In the genomic region with DNA sequence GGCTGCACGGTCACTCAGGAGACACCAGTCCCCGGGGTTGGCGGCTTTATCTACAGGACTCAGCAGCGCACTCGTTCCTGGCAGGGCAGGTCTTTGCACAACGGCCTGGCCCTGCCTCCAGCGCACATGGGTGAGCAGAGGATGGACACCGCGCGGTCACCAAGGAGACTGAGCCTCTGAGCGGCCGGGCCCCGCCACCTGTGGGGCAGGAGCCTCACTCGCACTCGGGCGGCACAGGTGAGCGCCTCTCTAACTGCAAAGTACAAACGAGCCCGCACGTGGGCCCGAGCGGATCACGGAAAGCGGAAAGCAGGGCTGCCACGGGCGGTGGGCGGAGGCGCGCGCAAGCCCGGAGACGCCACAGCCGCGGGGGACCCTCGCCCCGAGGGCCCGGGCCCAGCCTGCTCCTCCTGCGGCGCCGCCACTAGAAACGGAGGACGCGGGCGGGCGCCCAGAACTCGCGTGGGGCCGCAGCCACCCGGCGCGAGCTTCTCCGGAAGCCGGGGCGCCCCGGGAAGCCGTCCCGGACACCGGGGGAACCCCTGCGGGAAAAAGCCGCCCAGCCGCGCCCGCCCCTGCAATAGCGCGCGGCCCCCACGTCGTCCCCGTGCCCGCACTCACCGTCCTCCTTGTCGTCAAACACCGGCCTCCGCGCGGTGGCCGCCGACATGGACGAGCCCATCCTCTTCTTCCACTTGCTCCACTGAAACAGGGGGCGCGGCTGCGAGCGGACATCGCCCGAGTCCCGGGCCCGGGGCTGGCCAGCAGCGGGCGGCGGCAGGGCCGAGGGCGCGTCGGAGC, we compare ENCODE assay signal across 1 cellular context.
TF ChIP-seq lines count a peak whose summit lies in the region.

No MANE protein-coding gene starts in this region.

TF ChIP-seq in K562, 482 proteins besides CTCF, POLR2A, EP300 and RAD21 (continues in another document):
- TF ChIP-seq PBX2 (CRISPR knock-in tag; IDR thresholded peaks at IDR 0.05; ENCODE audit: low read depth) (no peak), PBX2 (tag; conservative IDR thresholded peaks at IDR 0.05; ENCODE audit: low read depth) (no peak), CHD1 (IDR thresholded peaks at IDR 0.05; ENCODE audit: low read length) (no peak), KDM2B (CRISPR knock-in tag; IDR thresholded peaks at IDR 0.05) (0 out of 2 replicates have a peak, but pooled peaks have one; percentile 12), ARHGAP35 (IDR thresholded peaks at IDR 0.05; ENCODE audit: partially characterized antibody) (no peak), FIP1L1 (IDR thresholded peaks at IDR 0.05; ENCODE audit: low read depth, low read length, poor library complexity, severe bottlenecking) (no peak), ZNF224 (CRISPR knock-in tag; IDR thresholded peaks at IDR 0.05) (no peak), CTBP1 (IDR thresholded peaks at IDR 0.05; ENCODE audit: borderline replicate concordance) (peak; percentile 15; the same call in 1 of the 2 replicates), ZNF263 (CRISPR knock-in tag; IDR thresholded peaks at IDR 0.05; ENCODE audit: borderline replicate concordance) (0 out of 2 replicates have a peak, but pooled peaks have one; percentile 40), MIER1 (IDR thresholded peaks at IDR 0.05; ENCODE audit: low read depth) (no peak), E2F3 (CRISPR knock-in tag; IDR thresholded peaks at IDR 0.05) (no peak), CBX1 (IDR thresholded peaks at IDR 0.05; ENCODE audit: low read depth) (no peak), MEIS2 (IDR thresholded peaks at IDR 0.05; ENCODE audit: partially characterized antibody) (no peak), ETV5 (CRISPR knock-in tag; IDR thresholded peaks at IDR 0.05; ENCODE audit: low read depth) (no peak), ZNF398 (CRISPR knock-in tag; IDR thresholded peaks at IDR 0.05) (no peak), ZFPM2 (CRISPR knock-in tag; IDR thresholded peaks at IDR 0.05) (no peak), SAFB (IDR thresholded peaks at IDR 0.05; ENCODE audit: borderline replicate concordance, low read depth, low read length) (0 out of 2 replicates have a peak, but pooled peaks have one; percentile 20)
- TF ChIP-seq, protein P1, sequence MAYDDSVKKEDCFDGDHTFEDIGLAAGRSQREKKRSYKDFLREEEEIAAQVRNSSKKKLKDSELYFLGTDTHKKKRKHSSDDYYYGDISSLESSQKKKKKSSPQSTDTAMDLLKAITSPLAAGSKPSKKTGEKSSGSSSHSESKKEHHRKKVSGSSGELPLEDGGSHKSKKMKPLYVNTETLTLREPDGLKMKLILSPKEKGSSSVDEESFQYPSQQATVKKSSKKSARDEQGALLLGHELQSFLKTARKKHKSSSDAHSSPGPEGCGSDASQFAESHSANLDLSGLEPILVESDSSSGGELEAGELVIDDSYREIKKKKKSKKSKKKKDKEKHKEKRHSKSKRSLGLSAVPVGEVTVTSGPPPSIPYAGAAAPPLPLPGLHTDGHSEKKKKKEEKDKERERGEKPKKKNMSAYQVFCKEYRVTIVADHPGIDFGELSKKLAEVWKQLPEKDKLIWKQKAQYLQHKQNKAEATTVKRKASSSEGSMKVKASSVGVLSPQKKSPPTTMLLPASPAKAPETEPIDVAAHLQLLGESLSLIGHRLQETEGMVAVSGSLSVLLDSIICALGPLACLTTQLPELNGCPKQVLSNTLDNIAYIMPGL (CRISPR knock-in tag; IDR thresholded peaks at IDR 0.05): no peak
- TF ChIP-seq, protein P2, sequence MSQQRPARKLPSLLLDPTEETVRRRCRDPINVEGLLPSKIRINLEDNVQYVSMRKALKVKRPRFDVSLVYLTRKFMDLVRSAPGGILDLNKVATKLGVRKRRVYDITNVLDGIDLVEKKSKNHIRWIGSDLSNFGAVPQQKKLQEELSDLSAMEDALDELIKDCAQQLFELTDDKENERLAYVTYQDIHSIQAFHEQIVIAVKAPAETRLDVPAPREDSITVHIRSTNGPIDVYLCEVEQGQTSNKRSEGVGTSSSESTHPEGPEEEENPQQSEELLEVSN (IDR thresholded peaks at IDR 0.05; ENCODE audit: borderline replicate concordance in 1 of 2, extremely low read depth in 1 of 2, insufficient read depth in 1 of 2, insufficient read length in 1 of 2, low read depth in 1 of 2, low read length in 1 of 2, poor library complexity in 1 of 2, severe bottlenecking in 1 of 2): peak in 1 of 2 experiments; percentile 5
- TF ChIP-seq, protein P3, sequence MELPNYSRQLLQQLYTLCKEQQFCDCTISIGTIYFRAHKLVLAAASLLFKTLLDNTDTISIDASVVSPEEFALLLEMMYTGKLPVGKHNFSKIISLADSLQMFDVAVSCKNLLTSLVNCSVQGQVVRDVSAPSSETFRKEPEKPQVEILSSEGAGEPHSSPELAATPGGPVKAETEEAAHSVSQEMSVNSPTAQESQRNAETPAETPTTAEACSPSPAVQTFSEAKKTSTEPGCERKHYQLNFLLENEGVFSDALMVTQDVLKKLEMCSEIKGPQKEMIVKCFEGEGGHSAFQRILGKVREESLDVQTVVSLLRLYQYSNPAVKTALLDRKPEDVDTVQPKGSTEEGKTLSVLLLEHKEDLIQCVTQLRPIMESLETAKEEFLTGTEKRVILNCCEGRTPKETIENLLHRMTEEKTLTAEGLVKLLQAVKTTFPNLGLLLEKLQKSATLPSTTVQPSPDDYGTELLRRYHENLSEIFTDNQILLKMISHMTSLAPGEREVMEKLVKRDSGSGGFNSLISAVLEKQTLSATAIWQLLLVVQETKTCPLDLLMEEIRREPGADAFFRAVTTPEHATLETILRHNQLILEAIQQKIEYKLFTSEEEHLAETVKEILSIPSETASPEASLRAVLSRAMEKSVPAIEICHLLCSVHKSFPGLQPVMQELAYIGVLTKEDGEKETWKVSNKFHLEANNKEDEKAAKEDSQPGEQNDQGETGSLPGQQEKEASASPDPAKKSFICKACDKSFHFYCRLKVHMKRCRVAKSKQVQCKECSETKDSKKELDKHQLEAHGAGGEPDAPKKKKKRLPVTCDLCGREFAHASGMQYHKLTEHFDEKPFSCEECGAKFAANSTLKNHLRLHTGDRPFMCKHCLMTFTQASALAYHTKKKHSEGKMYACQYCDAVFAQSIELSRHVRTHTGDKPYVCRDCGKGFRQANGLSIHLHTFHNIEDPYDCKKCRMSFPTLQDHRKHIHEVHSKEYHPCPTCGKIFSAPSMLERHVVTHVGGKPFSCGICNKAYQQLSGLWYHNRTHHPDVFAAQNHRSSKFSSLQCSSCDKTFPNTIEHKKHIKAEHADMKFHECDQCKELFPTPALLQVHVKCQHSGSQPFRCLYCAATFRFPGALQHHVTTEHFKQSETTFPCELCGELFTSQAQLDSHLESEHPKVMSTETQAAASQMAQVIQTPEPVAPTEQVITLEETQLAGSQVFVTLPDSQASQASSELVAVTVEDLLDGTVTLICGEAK (IDR thresholded peaks at IDR 0.05): no peak
- TF ChIP-seq, protein P3 (CRISPR knock-in tag; IDR thresholded peaks at IDR 0.05): no peak
